In genomic region chr17:28918295-28918694, GRCh38 we compare ENCODE assay signal across 14 cellular contexts.
"Had no signal": no experiment of that assay in that cellular context is flagged by ENCODE, and none has a peak within 500 bp of the region (broad histone marks: within the 10 kb centered on the region; RNA-seq: fewer than 3 reads in every experiment).

No MANE protein-coding gene starts in this region.

- H3K9me3 ChIP-seq: pancreas had no signal

- DNase-seq: activated CD4-positive, alpha-beta T cell treated with anti-CD3 and anti-CD28 coated beads for 4 hours; activated CD8-positive, alpha-beta memory T cell treated with anti-CD3 and anti-CD28 coated beads for 24 hours; activated effector memory CD4-positive, alpha-beta T cell treated with anti-CD3 and anti-CD28 coated beads, Interleukin-2, amount 50 U/mL, for 16 hours; effector memory CD4-positive, alpha-beta T cell; foreskin keratinocyte; kidney glomerular epithelial cell; pancreas; stimulated activated CD4-positive, alpha-beta T cell treated with anti-CD3 and anti-CD28 coated beads, Interleukin-12 subunit alpha, Interleukin-12 subunit beta, amount 100 ng/mL, for 4 hours; stimulated activated CD4-positive, alpha-beta T cell treated with anti-CD3 and anti-CD28 coated beads, Interleukin-2, amount 100 ng/mL, for 24 hours had no signal

- H3K9me3 Mint-ChIP-seq: dendritic cell treated with granulocyte-macrophage colony-stimulating factor and Interleukin-4, amounts not matched to agents 40 ng/mL and 50 ng/mL, for 4 days; neural progenitor cell; T-helper 1 cell treated with Interleukin-12 subunit alpha and Interleukin-12 subunit beta and Interleukin-4 antibody, amounts not matched to agents 30 μg/mL and 1 μg/mL, for 36 hours; WTC11 had no signal

- H3K4me3 Mint-ChIP-seq: dendritic cell treated with granulocyte-macrophage colony-stimulating factor and Interleukin-4, amounts not matched to agents 40 ng/mL and 50 ng/mL, for 4 days; neural progenitor cell; T-helper 1 cell treated with Interleukin-12 subunit alpha and Interleukin-12 subunit beta and Interleukin-4 antibody, amounts not matched to agents 30 μg/mL and 1 μg/mL, for 36 hours; WTC11 had no signal

- ATAC-seq: foreskin keratinocyte, SK-N-SH treated with all-trans-retinoic acid at 6 μM for 48 hours, WTC11 had no signal

- H3K27ac Mint-ChIP-seq: neural progenitor cell; T-helper 1 cell treated with Interleukin-12 subunit alpha and Interleukin-12 subunit beta and Interleukin-4 antibody, amounts not matched to agents 30 μg/mL and 1 μg/mL, for 36 hours; WTC11 had no signal

- H3K4me1 ChIP-seq: foreskin keratinocyte, neural progenitor cell, pancreas had no signal

- H3K4me3 ChIP-seq: neural progenitor cell, pancreas had no signal

- H3K27me3 Mint-ChIP-seq: dendritic cell treated with granulocyte-macrophage colony-stimulating factor and Interleukin-4, amounts not matched to agents 40 ng/mL and 50 ng/mL, for 4 days had no signal

- H3K27ac ChIP-seq: foreskin keratinocyte, neural progenitor cell, pancreas had no signal

- H3K4me1 Mint-ChIP-seq: neural progenitor cell, WTC11 had no signal

- H3K27me3 ChIP-seq: foreskin keratinocyte, neural progenitor cell, pancreas had no signal
